In genomic region chr3:65573548-65574116, GRCh38 we compare ENCODE assay signal across 27 cellular contexts.
"Had no signal": no experiment of that assay in that cellular context is flagged by ENCODE, and none has a peak within 500 bp of the region (broad histone marks: within the 10 kb centered on the region; RNA-seq: fewer than 3 reads in every experiment).

No MANE protein-coding gene starts in this region.

- H3K4me3 ChIP-seq: gastroesophageal sphincter, heart left ventricle, hepatocyte, left lung, prostate gland, right atrium auricular region, smooth muscle cell, suprapubic skin, transverse colon, upper lobe of right lung, uterus had no signal

- ATAC-seq: foreskin keratinocyte; gastroesophageal sphincter; heart left ventricle; left cardiac atrium; left lung; naive thymus-derived CD8-positive, alpha-beta T cell; sciatic nerve; stimulated activated naive CD8-positive, alpha-beta T cell treated with anti-CD3 and anti-CD28 coated beads, Interleukin-15, amount 100 ng/mL, for 72 hours; upper lobe of right lung had no signal

- H3K27me3 ChIP-seq: foreskin keratinocyte, gastroesophageal sphincter, heart left ventricle, hepatocyte, left lung, right atrium auricular region, suprapubic skin, transverse colon, upper lobe of right lung, uterus had no signal

- DNase-seq: cortex of kidney; endodermal cell; foreskin keratinocyte; heart left ventricle; left cardiac atrium; left lung; mesendoderm; midbrain; naive thymus-derived CD8-positive, alpha-beta T cell; nephron progenitor cell; nucleus accumbens; stimulated activated CD4-positive, alpha-beta T cell treated with anti-CD3 and anti-CD28 coated beads, Interleukin-12 subunit alpha, Interleukin-12 subunit beta, amount 100 ng/mL, for 4 hours; stimulated activated CD4-positive, alpha-beta T cell treated with anti-CD3 and anti-CD28 coated beads, Interleukin-1b, Interleukin-23, amount 100 ng/mL, for 48 hours; stimulated activated CD4-positive, alpha-beta T cell treated with anti-CD3 and anti-CD28 coated beads, Interleukin-4, amount 100 ng/mL, for 1 hour; stimulated activated CD8-positive, alpha-beta memory T cell treated with anti-CD3 and anti-CD28 coated beads, Interleukin-4, amount 100 ng/mL, for 48 hours; stimulated activated naive CD4-positive, alpha-beta T cell; stimulated activated naive CD8-positive, alpha-beta T cell treated with anti-CD3 and anti-CD28 coated beads, Interleukin-15, amount 100 ng/mL, for 72 hours; transverse colon; upper lobe of right lung; uterus had no signal

- H3K27ac ChIP-seq: gastroesophageal sphincter, heart left ventricle, hepatocyte, left lung, prostate gland, right atrium auricular region, suprapubic skin, transverse colon, upper lobe of right lung, uterus had no signal

- H3K4me1 ChIP-seq: left lung, prostate gland, suprapubic skin, upper lobe of right lung, uterus had no signal

- H2AFZ ChIP-seq: hepatocyte had no signal

- H3K9me3 ChIP-seq: gastroesophageal sphincter, left lung, prostate gland, suprapubic skin, transverse colon, upper lobe of right lung, uterus had no signal

- H3K36me3 ChIP-seq: gastroesophageal sphincter, heart left ventricle, left lung, prostate gland, right atrium auricular region, suprapubic skin, transverse colon, upper lobe of right lung, uterus had no signal

- H3K4me2 ChIP-seq: hepatocyte, smooth muscle cell had no signal
